Comparison of ENCODE assay signal across 1 cellular context in the genomic region with DNA sequence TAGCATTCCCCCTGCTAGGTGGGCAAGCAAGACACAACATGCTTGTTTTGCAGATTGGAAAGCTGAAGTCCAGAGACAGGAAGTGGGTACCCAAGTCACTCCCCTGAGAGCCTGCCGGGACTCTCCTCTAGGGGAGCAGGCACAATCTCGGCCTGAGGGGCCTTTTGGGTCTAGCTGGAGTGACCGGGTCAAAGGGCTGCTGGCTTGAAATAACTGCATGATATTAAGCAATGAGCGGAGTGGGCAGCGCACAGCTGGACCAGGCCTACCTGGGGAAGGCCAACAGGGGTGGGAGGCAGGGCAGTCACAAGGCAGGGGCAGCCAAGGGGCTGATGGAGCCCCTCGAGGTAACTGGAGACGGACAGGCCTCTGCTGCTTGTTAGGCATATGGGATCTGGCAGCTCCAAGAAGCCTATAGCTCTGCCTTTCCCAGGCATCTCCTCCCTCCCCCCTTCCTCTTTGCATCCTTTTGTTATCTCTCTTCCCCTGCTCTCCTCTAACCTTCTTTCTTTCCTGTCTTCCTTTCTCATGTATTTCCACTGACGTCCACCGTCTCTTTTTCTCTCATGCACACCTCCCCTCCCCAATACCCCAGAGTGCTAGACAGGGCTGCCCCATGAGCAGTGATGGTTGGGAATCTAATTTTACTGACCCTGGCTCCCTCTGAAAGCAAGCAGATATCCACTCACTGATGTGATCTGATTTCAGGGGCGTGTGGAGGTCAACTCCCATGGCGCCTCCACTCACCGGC.
A peak's percentile ranks its signal among the peaks of the same experiment; 100 is the strongest.
TF ChIP-seq lines count a peak whose summit lies in the region.

No MANE protein-coding gene starts in this region.

TF ChIP-seq in SK-N-SH, 30 proteins besides CTCF, POLR2A, EP300 and RAD21 (continued from another document):
- TF ChIP-seq EZH2phosphoT487 (IDR thresholded peaks at IDR 0.05; ENCODE audit: borderline replicate concordance, low read depth) = no peak
- TF ChIP-seq CHD2 (IDR thresholded peaks at IDR 0.05; ENCODE audit: low read length, partially characterized antibody) = peak; percentile 56
- 0 out of 2 replicates have a peak, but pooled peaks have one; percentile 25 for TF ChIP-seq RCOR1 (IDR thresholded peaks at IDR 0.05; ENCODE audit: low read length)
- TF ChIP-seq TAF1 (IDR thresholded peaks at IDR 0.05; ENCODE audit: borderline replicate concordance, low read depth, low read length) = no peak
- no peak for TF ChIP-seq FOSL2 (IDR thresholded peaks at IDR 0.05; ENCODE audit: borderline replicate concordance, low read depth)
- no peak for TF ChIP-seq TCF12 (IDR thresholded peaks at IDR 0.05)
- no peak; the same call in 1 of the 2 replicates for TF ChIP-seq MXI1 (IDR thresholded peaks at IDR 0.05; ENCODE audit: low read depth, low read length)
- no peak for TF ChIP-seq TEAD4 (IDR thresholded peaks at IDR 0.05; ENCODE audit: borderline replicate concordance, insufficient read depth)
- TF ChIP-seq, protein P1, sequence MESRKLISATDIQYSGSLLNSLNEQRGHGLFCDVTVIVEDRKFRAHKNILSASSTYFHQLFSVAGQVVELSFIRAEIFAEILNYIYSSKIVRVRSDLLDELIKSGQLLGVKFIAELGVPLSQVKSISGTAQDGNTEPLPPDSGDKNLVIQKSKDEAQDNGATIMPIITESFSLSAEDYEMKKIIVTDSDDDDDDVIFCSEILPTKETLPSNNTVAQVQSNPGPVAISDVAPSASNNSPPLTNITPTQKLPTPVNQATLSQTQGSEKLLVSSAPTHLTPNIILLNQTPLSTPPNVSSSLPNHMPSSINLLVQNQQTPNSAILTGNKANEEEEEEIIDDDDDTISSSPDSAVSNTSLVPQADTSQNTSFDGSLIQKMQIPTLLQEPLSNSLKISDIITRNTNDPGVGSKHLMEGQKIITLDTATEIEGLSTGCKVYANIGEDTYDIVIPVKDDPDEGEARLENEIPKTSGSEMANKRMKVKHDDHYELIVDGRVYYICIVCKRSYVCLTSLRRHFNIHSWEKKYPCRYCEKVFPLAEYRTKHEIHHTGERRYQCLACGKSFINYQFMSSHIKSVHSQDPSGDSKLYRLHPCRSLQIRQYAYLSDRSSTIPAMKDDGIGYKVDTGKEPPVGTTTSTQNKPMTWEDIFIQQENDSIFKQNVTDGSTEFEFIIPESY (IDR thresholded peaks at IDR 0.05; ENCODE audit: borderline replicate concordance, low read depth) = no peak
- TF ChIP-seq, protein P2, sequence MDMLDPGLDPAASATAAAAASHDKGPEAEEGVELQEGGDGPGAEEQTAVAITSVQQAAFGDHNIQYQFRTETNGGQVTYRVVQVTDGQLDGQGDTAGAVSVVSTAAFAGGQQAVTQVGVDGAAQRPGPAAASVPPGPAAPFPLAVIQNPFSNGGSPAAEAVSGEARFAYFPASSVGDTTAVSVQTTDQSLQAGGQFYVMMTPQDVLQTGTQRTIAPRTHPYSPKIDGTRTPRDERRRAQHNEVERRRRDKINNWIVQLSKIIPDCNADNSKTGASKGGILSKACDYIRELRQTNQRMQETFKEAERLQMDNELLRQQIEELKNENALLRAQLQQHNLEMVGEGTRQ (IDR thresholded peaks at IDR 0.05; ENCODE audit: borderline replicate concordance, low read depth, low read length) = no peak
- no peak for TF ChIP-seq SMC3 (IDR thresholded peaks at IDR 0.05; ENCODE audit: low read depth, low read length)
- TF ChIP-seq JUND (IDR thresholded peaks at IDR 0.05) = no peak
